28 cellular contexts compared by ENCODE assay signal in the genomic region with DNA sequence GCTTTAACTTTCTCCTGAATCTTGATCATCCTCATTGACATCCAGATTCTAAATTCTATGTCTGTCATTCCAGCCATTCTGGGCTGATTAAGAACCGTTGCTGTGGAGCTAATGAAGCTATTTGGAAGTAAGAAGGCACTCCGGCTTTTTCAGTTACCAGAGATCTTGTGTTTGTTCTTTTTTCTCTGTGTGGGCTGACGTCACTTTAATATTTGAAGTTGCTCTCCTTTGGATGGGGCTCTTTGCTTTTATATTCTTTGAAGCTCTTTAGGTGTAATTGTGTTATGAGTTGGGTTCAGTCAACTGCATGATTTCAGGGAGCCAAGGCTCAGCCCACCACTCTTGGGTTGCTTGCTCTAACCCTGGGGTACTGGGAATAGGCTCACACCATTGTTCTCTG.
"Had no signal": no experiment of that assay in that cellular context is flagged by ENCODE, and none has a peak within 500 bp of the region (broad histone marks: within the 10 kb centered on the region; RNA-seq: fewer than 3 reads in every experiment).

No MANE protein-coding gene starts in this region.

- DNase-seq: colonic mucosa; cortex of kidney; dermis blood vessel endothelial cell; dorsolateral prefrontal cortex; effector CD4-positive, alpha-beta T cell; effector CD8-positive, alpha-beta T cell; effector memory CD4-positive, alpha-beta T cell; effector memory CD8-positive, alpha-beta T cell; endodermal cell; erythroblast; esophagus squamous epithelium; foreskin fibroblast; foreskin keratinocyte; foreskin melanocyte; gastrocnemius medialis; glutamatergic neuron; head of caudate nucleus; heart right ventricle had no signal

- H3K4me1 ChIP-seq: colonic mucosa, esophagus muscularis mucosa, esophagus squamous epithelium, foreskin keratinocyte, gastrocnemius medialis, gastroesophageal sphincter, heart left ventricle, heart right ventricle had no signal

- H3K4me3 ChIP-seq: colonic mucosa, coronary artery, dorsolateral prefrontal cortex, esophagus muscularis mucosa, esophagus squamous epithelium, gastrocnemius medialis, gastroesophageal sphincter, heart left ventricle, heart right ventricle had no signal

- H3K36me3 ChIP-seq: colonic mucosa, esophagus muscularis mucosa, esophagus squamous epithelium, gastrocnemius medialis, gastroesophageal sphincter, heart left ventricle, heart right ventricle had no signal

- H3K27me3 ChIP-seq: colonic mucosa, dorsolateral prefrontal cortex, esophagus muscularis mucosa, esophagus squamous epithelium, foreskin keratinocyte, gastrocnemius medialis, gastroesophageal sphincter, heart left ventricle, heart right ventricle had no signal

- H3K9me3 ChIP-seq: colonic mucosa, esophagus muscularis mucosa, gastrocnemius medialis, gastroesophageal sphincter had no signal

- FAIRE-seq: colon, endometrium, endothelial cell of umbilical vein, frontal cortex had no signal

- H3K27ac ChIP-seq: colonic mucosa, coronary artery, dorsolateral prefrontal cortex, epithelial cell of prostate, esophagus muscularis mucosa, esophagus squamous epithelium, foreskin keratinocyte, gastrocnemius medialis, gastroesophageal sphincter, heart left ventricle, heart right ventricle had no signal

- ATAC-seq: effector memory CD8-positive, alpha-beta T cell; esophagus mucosa; foreskin keratinocyte; gastrocnemius medialis; gastroesophageal sphincter; heart left ventricle; heart right ventricle had no signal
